Comparison of ENCODE assay signal across 12 cellular contexts in the genomic region with DNA sequence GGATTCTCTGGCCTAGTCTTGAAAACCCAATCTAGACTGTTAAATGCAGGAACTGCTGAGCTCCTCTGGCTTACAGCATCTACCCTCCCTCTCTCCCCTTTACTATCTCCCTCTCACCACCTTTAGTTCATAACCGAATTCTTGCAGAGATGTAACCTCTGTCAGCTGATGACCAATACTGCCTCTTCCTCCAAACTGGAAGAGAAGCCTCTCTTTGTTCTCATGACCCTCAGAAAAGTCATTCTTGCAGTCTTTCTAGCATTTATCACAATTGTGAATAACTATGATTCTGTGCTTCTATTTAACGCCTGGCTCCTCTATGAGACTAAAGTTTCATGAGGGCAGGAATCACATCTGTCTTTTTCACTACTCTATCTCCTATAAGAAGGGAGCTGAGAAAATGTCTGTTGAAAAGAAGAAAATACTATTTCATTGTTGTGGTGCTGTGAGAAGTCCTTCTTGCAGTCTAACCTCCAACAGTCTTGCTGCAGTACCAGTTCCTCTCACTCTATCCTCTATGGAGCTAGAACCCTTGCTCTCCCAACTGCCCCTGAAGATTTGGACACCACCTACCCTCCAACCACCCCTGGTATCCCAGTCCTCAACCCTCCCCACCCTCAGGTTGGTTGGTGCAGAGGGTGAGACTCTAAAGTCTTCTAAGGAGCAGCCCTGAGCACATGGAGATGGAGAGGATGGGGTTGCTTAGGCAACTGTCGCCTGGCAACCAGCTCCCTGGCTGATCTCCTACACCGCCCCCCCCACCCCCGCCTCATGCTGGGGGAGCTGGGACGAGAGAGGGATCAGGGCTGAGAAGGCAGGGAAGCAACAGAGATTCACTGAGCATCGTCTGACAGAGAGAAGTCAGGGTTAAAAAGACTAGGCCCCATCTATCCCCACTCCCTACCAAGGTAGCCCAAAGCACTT. TPM values are rescaled to one million over a fixed set of nuclear protein-coding genes. Genes with fewer than 3 reads are reported as not detected.
DNase-seq lines count a peak whose midpoint lies in the region; ATAC-seq and TF ChIP-seq lines count a peak whose summit lies in the region.
"Had no signal": no experiment of that assay in that cellular context is flagged by ENCODE, and none has a peak within 500 bp of the region (broad histone marks: within the 10 kb centered on the region; RNA-seq: fewer than 3 reads in every experiment).

No MANE protein-coding gene starts in this region.

- H3K27ac ChIP-seq in mammary epithelial cell (ENCODE audit: insufficient read depth, low read depth, low read length) = no peak overlapping the region
- peak overlapping the region in 3 of 4 donors; percentile 96 to 100 (median 99) for H3K27ac ChIP-seq in gastroesophageal sphincter
- peak overlapping the region; percentile 92 for H3K27ac ChIP-seq in temporal lobe (ENCODE audit: low read depth, low read length)
- no peak overlapping the region for H3K27ac ChIP-seq in upper lobe of right lung
- H3K27ac ChIP-seq: C4-2B had no signal

- H3K9ac ChIP-seq in mammary epithelial cell (ENCODE audit: insufficient read depth, low read length) = no peak overlapping the region

- H3K27me3 ChIP-seq in mammary epithelial cell (ENCODE audit: insufficient read depth, low read length) = no peaks in the 10 kb centered on the region
- no peaks in the 10 kb centered on the region for H3K27me3 ChIP-seq in gastroesophageal sphincter
- no peaks in the 10 kb centered on the region for H3K27me3 ChIP-seq in upper lobe of right lung
- H3K27me3 ChIP-seq: left lung had no signal

- H3K36me3 Mint-ChIP-seq in MCF 10A (ENCODE audit: insufficient read depth, unreplicated experiment) (peaks cover 27% of the 10 kb centered on the region), T-helper 17 cell (ENCODE audit: low read depth) (peaks cover 3% of the 10 kb centered on the region)

- no peak for ATAC-seq in T-helper 17 cell
- ATAC-seq in gastroesophageal sphincter = no peak
- ATAC-seq in upper lobe of right lung = no peak
- no peak for ATAC-seq in GM21381 (IDR thresholded peaks at IDR 0.05; ENCODE audit: unreplicated experiment)
- ATAC-seq: left lung had no signal

- intact Hi-C loops in MCF 10A (cut with micrococcal nuclease) (no loop called here), mammary epithelial cell (cut with micrococcal nuclease) (no loop called here), upper lobe of right lung (cut with DNase I) (no loop called here)

- H3K4me1 Mint-ChIP-seq in MCF 10A (ENCODE audit: insufficient read depth, unreplicated experiment) = peaks cover 66% of the 10 kb centered on the region
- H3K4me1 Mint-ChIP-seq in T-helper 17 cell = peaks cover 77% of the 10 kb centered on the region

- no peak for TF ChIP-seq POLR2A in gastroesophageal sphincter (IDR thresholded peaks at IDR 0.05)

- TF ChIP-seq CTCF in MCF 10A (IDR thresholded peaks at IDR 0.05; ENCODE audit: unreplicated experiment) (no peak), mammary epithelial cell (conservative IDR thresholded peaks at IDR 0.05 in 1 of 2, IDR thresholded peaks at IDR 0.05 in 1 of 2; ENCODE audit: extremely low read depth in 1 of 2, insufficient read depth in 1 of 2, low read depth in 1 of 2, low read length in 2 of 2) (no peak), gastroesophageal sphincter (IDR thresholded peaks at IDR 0.05) (no peak), upper lobe of right lung (IDR thresholded peaks at IDR 0.05) (no peak)

- no peak overlapping the region for H3K4me3 ChIP-seq in mammary epithelial cell (replicated peaks in 1 of 3; ENCODE audit: insufficient read depth in 1 of 3, low read depth in 2 of 3, low read length in 3 of 3)
- H3K4me3 ChIP-seq in gastroesophageal sphincter = no peak overlapping the region
- no peak overlapping the region for H3K4me3 ChIP-seq in upper lobe of right lung
- H3K4me3 ChIP-seq: left lung had no signal

- POLR2A ChIA-PET in MCF 10A (lab: Yijun Ruan, JAX) = interaction anchor here (1.3 to 4.8 kb wide), 2 partner anchors 13 to 114 kb away, joined by 3 to 33 read pairs; partner anchors contain the start of gene MEF2D

- no peak overlapping the region for H3K4me3 Mint-ChIP-seq in MCF 10A (ENCODE audit: unreplicated experiment)
- no peak overlapping the region for H3K4me3 Mint-ChIP-seq in T-helper 17 cell

- H3K9me3 Mint-ChIP-seq in MCF 10A (ENCODE audit: unreplicated experiment) = peaks cover 7% of the 10 kb centered on the region

- H3K4me1 ChIP-seq in mammary epithelial cell (ENCODE audit: insufficient read depth, low read length) = peaks cover 21% of the 10 kb centered on the region
- H3K4me1 ChIP-seq in gastroesophageal sphincter = peaks cover 12 to 100% (median 70%) of the 10 kb centered on the region in 3 donors
- peaks cover 54% of the 10 kb centered on the region for H3K4me1 ChIP-seq in upper lobe of right lung

- in situ Hi-C loops in mammary epithelial cell (cut with MboI; ENCODE audit: low sequenced_read_pairs in 2 of 2) = no loop called here

- no peak for DNase-seq in MCF 10A (ENCODE audit: unreplicated experiment)
- no peak for DNase-seq in mammary epithelial cell
- DNase-seq in T-helper 17 cell = no peak
- DNase-seq in NCI-H1930 (lab: John Stamatoyannopoulos, UW) = no peak
- DNase-seq in upper lobe of right lung = no peak
- DNase-seq: left lung, NCI-H146, small intestine had no signal

- H3K27me3 Mint-ChIP-seq in MCF 10A (ENCODE audit: insufficient read depth, unreplicated experiment) = no peaks in the 10 kb centered on the region
- H3K27me3 Mint-ChIP-seq in T-helper 17 cell = no peaks in the 10 kb centered on the region

- H3K27ac Mint-ChIP-seq in MCF 10A (ENCODE audit: low read depth, unreplicated experiment) (peak overlapping the region; percentile 74), T-helper 17 cell (peak overlapping the region; percentile 97)

- dilution Hi-C loops in mammary epithelial cell (cut with HindIII; ENCODE audit: low sequenced_read_pairs) = no loop called here

- H3K79me2 ChIP-seq in mammary epithelial cell (ENCODE audit: insufficient read depth, low read length) = peaks cover 81% of the 10 kb centered on the region

- H3K36me3 ChIP-seq in mammary epithelial cell (ENCODE audit: insufficient read depth, low read length) (peaks cover under 1% of the 10 kb centered on the region), gastroesophageal sphincter (peaks cover 0 to 19% of the 10 kb centered on the region in 2 donors), upper lobe of right lung (peaks cover 18% of the 10 kb centered on the region)

- WGBS in mammary epithelial cell (ENCODE audit: low coverage, missing lambda C conversion rate) = 100% methylated on average over 4 of the region's 7 CpGs
- WGBS in gastroesophageal sphincter (ENCODE audit: low coverage in 1 of 2), 2 donors = 86 to 92% methylated on average over 2 to 3 of the region's 7 CpGs

- CTCF ChIA-PET in MCF 10A (lab: Yijun Ruan, JAX) (interaction anchor here (0.6 to 8.2 kb wide), 8 partner anchors 11 to 270 kb away, joined by 3 to 83 read pairs (median 4); partner anchors contain the start of gene MEF2D), mammary epithelial cell (lab: Charles Lee; ENCODE audit: low non-redundant PET) (no interaction called here)

- no peaks in the 10 kb centered on the region for H3K9me3 ChIP-seq in mammary epithelial cell (replicated peaks; ENCODE audit: insufficient read depth, low read length)
- H3K9me3 ChIP-seq in T-helper 17 cell (ENCODE audit: control insufficient read depth, low read length, poor library complexity, severe bottlenecking) = no peaks in the 10 kb centered on the region
- no peaks in the 10 kb centered on the region for H3K9me3 ChIP-seq in gastroesophageal sphincter
- H3K9me3 ChIP-seq in upper lobe of right lung = no peaks in the 10 kb centered on the region
- H3K9me3 ChIP-seq: left lung had no signal

- no peak overlapping the region for H2AFZ ChIP-seq in mammary epithelial cell (ENCODE audit: low read depth, low read length)

- no peak for TF ChIP-seq EP300 in gastroesophageal sphincter (IDR thresholded peaks at IDR 0.05)

- BruUV-seq in MCF 10A (replicated peaks; lab: Mats Ljungman, UMichigan) (no TSS peak), mammary epithelial cell (replicated peaks; lab: Mats Ljungman, UMichigan) (no TSS peak)

- no peak overlapping the region for H3K4me2 ChIP-seq in mammary epithelial cell (ENCODE audit: insufficient read depth, low read depth, low read length)

- H4K20me1 ChIP-seq in mammary epithelial cell (ENCODE audit: insufficient read depth, low read length) = peaks cover 6% of the 10 kb centered on the region

RNA-seq across cellular contexts. Expression of gene MEF2D, which starts 13.9 kb away (rescaled TPM):
- total RNA-seq in MCF 10A (2022) = 113 and 131 TPM in 2 replicates
- 10 to 100 TPM in 1 of 2 donors, 1 to 10 TPM in 1; 9.2 to 34.3 TPM for total RNA-seq in mammary epithelial cell
- polyA plus RNA-seq in mammary epithelial cell = 11.4 TPM
- polyA minus RNA-seq in mammary epithelial cell = 9.6 TPM
- 100 to 1,000 TPM; 142 to 157 TPM for total RNA-seq in T-helper 17 cell
- total RNA-seq in gastroesophageal sphincter = 10 to 100 TPM; 49.0 to 94.3 (median 67.1) TPM
- total RNA-seq in temporal lobe = 6.9 TPM
- 60.8 TPM for total RNA-seq in upper lobe of right lung

Comparison
In these comparisons a context has a peak if more than half of its experiments do, and no peak if none do; other contexts are left out.
1. H3K27ac ChIP-seq: peak in gastroesophageal sphincter (3 of 4) and temporal lobe (single experiment); none in mammary epithelial cell (single experiment) and upper lobe of right lung (single experiment).